2 cellular contexts compared by ENCODE assay signal in genomic region chr2:183903026-183903425, GRCh38.
TF ChIP-seq lines count a peak whose summit lies in the region.

No MANE protein-coding gene starts in this region.

TF ChIP-seq in SK-N-SH, 30 proteins besides CTCF, POLR2A, EP300 and RAD21 (continued from another document):
- TF ChIP-seq, protein P1, sequence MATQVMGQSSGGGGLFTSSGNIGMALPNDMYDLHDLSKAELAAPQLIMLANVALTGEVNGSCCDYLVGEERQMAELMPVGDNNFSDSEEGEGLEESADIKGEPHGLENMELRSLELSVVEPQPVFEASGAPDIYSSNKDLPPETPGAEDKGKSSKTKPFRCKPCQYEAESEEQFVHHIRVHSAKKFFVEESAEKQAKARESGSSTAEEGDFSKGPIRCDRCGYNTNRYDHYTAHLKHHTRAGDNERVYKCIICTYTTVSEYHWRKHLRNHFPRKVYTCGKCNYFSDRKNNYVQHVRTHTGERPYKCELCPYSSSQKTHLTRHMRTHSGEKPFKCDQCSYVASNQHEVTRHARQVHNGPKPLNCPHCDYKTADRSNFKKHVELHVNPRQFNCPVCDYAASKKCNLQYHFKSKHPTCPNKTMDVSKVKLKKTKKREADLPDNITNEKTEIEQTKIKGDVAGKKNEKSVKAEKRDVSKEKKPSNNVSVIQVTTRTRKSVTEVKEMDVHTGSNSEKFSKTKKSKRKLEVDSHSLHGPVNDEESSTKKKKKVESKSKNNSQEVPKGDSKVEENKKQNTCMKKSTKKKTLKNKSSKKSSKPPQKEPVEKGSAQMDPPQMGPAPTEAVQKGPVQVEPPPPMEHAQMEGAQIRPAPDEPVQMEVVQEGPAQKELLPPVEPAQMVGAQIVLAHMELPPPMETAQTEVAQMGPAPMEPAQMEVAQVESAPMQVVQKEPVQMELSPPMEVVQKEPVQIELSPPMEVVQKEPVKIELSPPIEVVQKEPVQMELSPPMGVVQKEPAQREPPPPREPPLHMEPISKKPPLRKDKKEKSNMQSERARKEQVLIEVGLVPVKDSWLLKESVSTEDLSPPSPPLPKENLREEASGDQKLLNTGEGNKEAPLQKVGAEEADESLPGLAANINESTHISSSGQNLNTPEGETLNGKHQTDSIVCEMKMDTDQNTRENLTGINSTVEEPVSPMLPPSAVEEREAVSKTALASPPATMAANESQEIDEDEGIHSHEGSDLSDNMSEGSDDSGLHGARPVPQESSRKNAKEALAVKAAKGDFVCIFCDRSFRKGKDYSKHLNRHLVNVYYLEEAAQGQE (IDR thresholded peaks at IDR 0.05; ENCODE audit: low read depth, low read length), result no peak
- no peak for TF ChIP-seq NRF1 (IDR thresholded peaks at IDR 0.05; ENCODE audit: low read depth, low read length)

TF ChIP-seq in H1, 55 proteins besides CTCF, POLR2A, EP300 and RAD21 (continued from another document):
- TF ChIP-seq NANOG (IDR thresholded peaks at IDR 0.05; ENCODE audit: insufficient read depth, low read depth, low read length, poor library complexity, severe bottlenecking), result no peak
- no peak for TF ChIP-seq SIRT6 (IDR thresholded peaks at IDR 0.05; ENCODE audit: low read length)
- no peak for TF ChIP-seq CEBPB (IDR thresholded peaks at IDR 0.05; ENCODE audit: low read depth, low read length)
TF ChIP-seq in H1: peak in this region for 0.
